In the genomic region with DNA sequence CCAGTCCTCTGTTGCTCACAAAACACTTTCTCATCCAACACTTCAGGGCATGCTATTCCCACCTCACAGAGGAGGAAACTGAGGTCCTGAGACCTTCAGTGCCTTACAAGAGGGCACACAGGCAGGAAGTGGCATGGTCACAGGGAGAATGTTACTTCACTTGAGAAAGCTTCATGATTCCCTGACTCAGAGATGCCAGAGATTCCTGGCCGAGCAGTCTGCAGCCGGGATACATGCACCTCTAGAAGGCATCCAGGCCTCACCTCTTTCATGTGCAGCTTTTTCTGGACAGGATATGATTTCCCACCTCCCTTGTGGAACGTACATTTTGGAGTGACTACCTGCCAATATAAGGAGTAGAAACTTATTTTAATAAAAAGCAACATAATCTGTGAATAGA, we compare ENCODE assay signal across 18 cellular contexts. TPM values are rescaled to one million over a fixed set of nuclear protein-coding genes. Genes with fewer than 3 reads are reported as not detected.
DNase-seq lines count a peak whose midpoint lies in the region; ATAC-seq and TF ChIP-seq lines count a peak whose summit lies in the region.
"Had no signal": no experiment of that assay in that cellular context is flagged by ENCODE, and none has a peak within 500 bp of the region (broad histone marks: within the 10 kb centered on the region; RNA-seq: fewer than 3 reads in every experiment).

No MANE protein-coding gene starts in this region.

- no peak for TF ChIP-seq EP300 in esophagus muscularis mucosa (IDR thresholded peaks at IDR 0.05)

- peak; percentile 40 for DNase-seq in 8988T
- DNase-seq in ELF-1 (ENCODE audit: low read depth, low spot score) = peak; percentile 30
- DNase-seq in M059J (ENCODE audit: low read depth) = peak; percentile 60
- DNase-seq in esophagus muscularis mucosa (ENCODE audit: extremely low spot score) = peak; percentile 60
- DNase-seq in NOMO-1 (lab: John Stamatoyannopoulos, UW; ENCODE audit: unreplicated experiment in 2 of 2) = no peak
- no peak for DNase-seq in right cardiac atrium
- no peak for DNase-seq in NCI-H1694 treated with DMSO at 0.1 percent for 48 hours (lab: John Stamatoyannopoulos, UW)
- DNase-seq: AML-193, COR-L47, GOT3, Kasumi-1, NCI-H2029, Peyer's patch, Right ventricle myocardium superior had no signal

- H3K9me3 ChIP-seq in esophagus muscularis mucosa = no peaks in the 10 kb centered on the region
- no peaks in the 10 kb centered on the region for H3K9me3 ChIP-seq in right cardiac atrium (ENCODE audit: control insufficient read depth, low read length)

- 75% methylated on average over 2 of the region's 3 CpGs for WGBS in esophagus muscularis mucosa
- WGBS in right cardiac atrium = 58% methylated on average over 3 of the region's 3 CpGs

- no peak overlapping the region for H3K27ac ChIP-seq in esophagus muscularis mucosa (replicated peaks in 1 of 4)
- H3K27ac ChIP-seq in right cardiac atrium (ENCODE audit: low read length) = no peak overlapping the region
- H3K27ac ChIP-seq: Peyer's patch, SK-N-MC had no signal

- intact Hi-C loops in esophagus muscularis mucosa (cut with DNase I) = no loop called here
- intact Hi-C loops in right cardiac atrium (cut with DNase I) = no loop called here

- no peak for TF ChIP-seq CTCF in esophagus muscularis mucosa (IDR thresholded peaks at IDR 0.05)

- no peak for TF ChIP-seq POLR2A in esophagus muscularis mucosa (IDR thresholded peaks at IDR 0.05; ENCODE audit: low read depth)

- ATAC-seq in HG03521 (IDR thresholded peaks at IDR 0.05; ENCODE audit: unreplicated experiment) (no peak), right cardiac atrium (no peak)
- ATAC-seq: GM12878 had no signal

- H3K27me3 ChIP-seq in esophagus muscularis mucosa (peaks cover 0 to 53% (median 8%) of the 10 kb centered on the region in 4 donors), right cardiac atrium (ENCODE audit: control insufficient read depth, insufficient read depth) (peaks cover 4% of the 10 kb centered on the region)
- H3K27me3 ChIP-seq: Peyer's patch had no signal

- H3K4me1 ChIP-seq in esophagus muscularis mucosa (no peaks in the 10 kb centered on the region), right cardiac atrium (ENCODE audit: control insufficient read depth, insufficient read depth, low read length) (no peaks in the 10 kb centered on the region)
- H3K4me1 ChIP-seq: Peyer's patch had no signal

- H3K36me3 ChIP-seq in esophagus muscularis mucosa = no peaks in the 10 kb centered on the region
- H3K36me3 ChIP-seq: Peyer's patch had no signal

- H3K4me3 ChIP-seq in esophagus muscularis mucosa (no peak overlapping the region), right cardiac atrium (ENCODE audit: low read length) (no peak overlapping the region)
- H3K4me3 ChIP-seq: GM12878, Peyer's patch, SK-N-MC had no signal

RNA-seq across cellular contexts. Expression of gene SST, which starts 2.8 kb away (rescaled TPM):
- total RNA-seq in M059J (2014; rRNA removed; shearing (Covaris generic)) = 0.62 and 0.94 TPM in 2 replicates
- 1 to 10 TPM in 2 of 4 donors, not detected in 2; 1.8 to 2.0 TPM for total RNA-seq in esophagus muscularis mucosa
- total RNA-seq in right cardiac atrium = under 1 TPM in 1 of 4 donors, not detected in 3; 0.84 TPM
- polyA plus RNA-seq in right cardiac atrium = 7.0 TPM
- total RNA-seq: Right ventricle myocardium superior had no signal
- polyA plus RNA-seq: IgD-negative memory B cell had no signal

RNA-seq across cellular contexts. Expression of gene RTP2, which starts 29.3 kb away (rescaled TPM):
- total RNA-seq in M059J (2014; rRNA removed; shearing (Covaris generic)) = not detected in 2 replicates
- not detected for total RNA-seq in esophagus muscularis mucosa
- total RNA-seq in right cardiac atrium = not detected
- polyA plus RNA-seq in right cardiac atrium = not detected
- total RNA-seq: GM12878, Peyer's patch, Right ventricle myocardium superior had no signal
- polyA plus RNA-seq: GM12878, IgD-negative memory B cell had no signal

Comparison
In these comparisons a context has a peak if more than half of its experiments do, and no peak if none do; other contexts are left out.
1. DNase-seq: peak in 8988T (single experiment), ELF-1 (single experiment), M059J (single experiment) and esophagus muscularis mucosa (single experiment); none in NOMO-1 (0 of 2), right cardiac atrium (0 of 3) and NCI-H1694 treated with DMSO at 0.1 percent for 48 hours (single experiment).